ENCODE assay signal across 10 cellular contexts in the genomic region with DNA sequence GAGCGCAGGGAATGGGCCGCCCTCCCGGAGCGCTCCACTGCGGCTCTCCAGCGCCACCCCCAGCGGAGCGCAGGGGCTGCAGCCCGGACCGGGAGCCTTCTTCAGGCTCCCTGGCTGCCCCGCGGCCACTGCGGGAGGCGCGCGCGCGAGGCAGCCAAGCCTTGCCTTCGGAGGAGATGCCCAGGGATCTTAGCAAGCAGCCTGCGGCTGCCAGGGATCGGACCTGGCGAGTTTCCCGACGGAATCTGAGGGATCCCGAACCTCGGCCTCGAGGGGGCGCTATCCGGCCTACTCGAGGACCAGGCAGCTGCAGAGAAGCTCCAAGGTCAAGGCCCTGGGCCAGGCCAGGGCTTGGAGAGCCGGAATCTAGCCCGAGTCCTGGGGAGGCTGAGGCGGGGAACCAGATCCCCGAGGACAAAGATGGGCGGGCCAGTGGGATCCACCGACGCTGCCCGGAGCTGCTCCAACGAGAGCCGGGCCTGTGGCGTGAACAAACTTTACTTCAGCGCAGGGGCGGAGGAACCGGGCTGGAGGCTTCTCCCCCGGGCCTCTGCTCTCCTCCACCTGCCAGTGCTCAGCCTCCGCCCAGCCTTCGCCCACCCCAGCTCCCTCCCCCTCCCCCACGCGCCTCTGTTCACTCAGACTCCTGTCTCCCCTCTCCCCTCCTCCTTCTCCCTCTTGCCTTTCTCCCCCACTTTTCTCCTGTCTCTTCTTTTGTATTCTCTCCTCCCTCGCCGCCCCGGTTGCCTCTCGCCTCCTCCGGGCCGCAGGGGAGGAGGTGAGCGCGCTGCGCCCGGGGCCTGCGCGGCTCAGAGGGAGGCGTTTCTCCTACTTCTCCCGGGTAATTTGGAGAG. TPM values are rescaled to one million over a fixed set of nuclear protein-coding genes. Genes with fewer than 3 reads are reported as not detected.
DNase-seq lines count a peak whose midpoint lies in the region; ATAC-seq and TF ChIP-seq lines count a peak whose summit lies in the region.
"Had no signal": no experiment of that assay in that cellular context is flagged by ENCODE, and none has a peak within 500 bp of the region (broad histone marks: within the 10 kb centered on the region; RNA-seq: fewer than 3 reads in every experiment).

A gene (plus strand): TSS at position 567 of the 854 bp plus-strand sequence. CDS start 889 bp downstream, outside the sequence.

- TF ChIP-seq POLR2A in gastrocnemius medialis (IDR thresholded peaks at IDR 0.05), result peak in 1 of 2 donors; percentile 9

- peaks cover 3% of the 10 kb centered on the region for H3K4me1 Mint-ChIP-seq in activated CD8-positive, alpha-beta memory T cell treated with anti-CD3 and anti-CD28 coated beads, Interleukin-2, amount 10 ng/mL, durations not matched to agents 7 days and 5 days

- intact Hi-C loops in cardiac septum (cut with DNase I), result loop anchor here (2.0 to 5.0 kb wide), 4 partner anchors 47 to 1042 kb away; a partner anchor contains a TSS
- intact Hi-C loops in gastrocnemius medialis (cut with DNase I; ENCODE audit: low total_unique reads), result loop anchor here (2.0 to 5.0 kb wide), 3 partner anchors 29 to 203 kb away; no protein-coding TSS in a partner anchor

- TF ChIP-seq CTCF in GM13976 (IDR thresholded peaks at IDR 0.05; ENCODE audit: borderline replicate concordance, control extremely low read depth, extremely low read depth, insufficient read depth, missing control alignments) (peak; percentile 2), gastrocnemius medialis (IDR thresholded peaks at IDR 0.05 in 4 of 5, conservative IDR thresholded peaks at IDR 0.05 in 1 of 5) (peak in 3 of 5 experiments; percentile 43 to 73 (median 55))

- peak within 1 kb of the TSS in 3 of 4 donors; percentile 38 to 73 (median 56) for H3K27ac ChIP-seq in gastrocnemius medialis
- H3K27ac ChIP-seq: neutrophil had no signal

- peaks cover 46% of the 10 kb centered on the region for H3K27me3 Mint-ChIP-seq in activated CD8-positive, alpha-beta memory T cell treated with anti-CD3 and anti-CD28 coated beads, Interleukin-2, amount 10 ng/mL, durations not matched to agents 7 days and 5 days

- no peak within 1 kb of the TSS for H3K27ac Mint-ChIP-seq in activated CD8-positive, alpha-beta memory T cell treated with anti-CD3 and anti-CD28 coated beads, Interleukin-2, amount 10 ng/mL, durations not matched to agents 7 days and 5 days

- H3K9me3 ChIP-seq in gastrocnemius medialis, result no peaks in the 10 kb centered on the region
- H3K9me3 ChIP-seq: neutrophil had no signal

- H3K4me3 Mint-ChIP-seq in activated CD8-positive, alpha-beta memory T cell treated with anti-CD3 and anti-CD28 coated beads, Interleukin-2, amount 10 ng/mL, durations not matched to agents 7 days and 5 days, result no peak within 1 kb of the TSS

- H3K9me3 Mint-ChIP-seq in activated CD8-positive, alpha-beta memory T cell treated with anti-CD3 and anti-CD28 coated beads, Interleukin-2, amount 10 ng/mL, durations not matched to agents 7 days and 5 days (ENCODE audit: low read depth), result no peaks in the 10 kb centered on the region

- in situ Hi-C loops in GM13976 (cut with MboI; ENCODE audit: low sequenced_read_pairs, unreplicated experiment), result no loop called here
- in situ Hi-C loops in gastrocnemius medialis (cut with MboI; ENCODE audit: low sequenced_read_pairs in 4 of 4), result no loop called here

- H3K27me3 ChIP-seq in gastrocnemius medialis, result peaks cover 24 to 41% (median 29%) of the 10 kb centered on the region in 3 donors

- peak within 1 kb of the TSS; percentile 25 to 58 (median 50) for H3K4me3 ChIP-seq in gastrocnemius medialis

- peaks cover 0 to 4% of the 10 kb centered on the region in 2 donors for H3K4me1 ChIP-seq in gastrocnemius medialis

- DNase-seq in GM13976 (ENCODE audit: low spot score) (peak; percentile 37), RPMI8226 (peak; percentile 26), cardiac septum (ENCODE audit: low spot score) (peak; percentile 87), gastrocnemius medialis (peak in 1 of 2 donors; percentile 66), GM19238 (ENCODE audit: insufficient read length, low spot score) (no peak), activated T-cell treated with anti-CD3 and anti-CD28 coated beads for 4 hours (no peak)
- DNase-seq in activated CD8-positive, alpha-beta memory T cell treated with anti-CD3 and anti-CD28 coated beads, Interleukin-2, amount 10 ng/mL, durations not matched to agents 7 days and 5 days, result no peak
- DNase-seq: OCI-M1 had no signal

- CTCF ChIA-PET in activated CD8-positive, alpha-beta memory T cell treated with anti-CD3 and anti-CD28 coated beads, Interleukin-2, amount 10 ng/mL, durations not matched to agents 7 days and 5 days (lab: Charles Lee), result no interaction called here

- H3K36me3 Mint-ChIP-seq in activated CD8-positive, alpha-beta memory T cell treated with anti-CD3 and anti-CD28 coated beads, Interleukin-2, amount 10 ng/mL, durations not matched to agents 7 days and 5 days, result no peaks in the 10 kb centered on the region

- no peaks in the 10 kb centered on the region for H3K36me3 ChIP-seq in gastrocnemius medialis
- H3K36me3 ChIP-seq: neutrophil had no signal

- ATAC-seq in gastrocnemius medialis, result peak in 1 of 2 donors; percentile 75
- ATAC-seq in GM21737 (IDR thresholded peaks at IDR 0.05; ENCODE audit: unreplicated experiment), result no peak
- ATAC-seq in activated CD8-positive, alpha-beta memory T cell treated with anti-CD3 and anti-CD28 coated beads, Interleukin-2, amount 10 ng/mL, durations not matched to agents 7 days and 5 days, result no peak

RNA-seq across cellular contexts. Expression of the gene that starts here (rescaled TPM):
- total RNA-seq in cardiac septum (37.1 TPM), gastrocnemius medialis (1 to 10 TPM in 2 of 4 donors, under 1 TPM in 2; 0.39 to 3.8 (median 1.4) TPM)
- total RNA-seq in activated CD8-positive, alpha-beta memory T cell treated with anti-CD3 and anti-CD28 coated beads, Interleukin-2, amount 10 ng/mL, durations not matched to agents 7 days and 5 days, result not detected

Comparison
In these comparisons a context has a peak if more than half of its experiments do, and no peak if none do; other contexts are left out.
1. DNase-seq: peak in GM13976 (single experiment), RPMI8226 (single experiment) and cardiac septum (single experiment); none in GM19238 (single experiment), activated T-cell treated with anti-CD3 and anti-CD28 coated beads for 4 hours (single experiment) and activated CD8-positive, alpha-beta memory T cell treated with anti-CD3 and anti-CD28 coated beads, Interleukin-2, amount 10 ng/mL, durations not matched to agents 7 days and 5 days (single experiment).